10 cellular contexts compared by ENCODE assay signal in the genomic region with DNA sequence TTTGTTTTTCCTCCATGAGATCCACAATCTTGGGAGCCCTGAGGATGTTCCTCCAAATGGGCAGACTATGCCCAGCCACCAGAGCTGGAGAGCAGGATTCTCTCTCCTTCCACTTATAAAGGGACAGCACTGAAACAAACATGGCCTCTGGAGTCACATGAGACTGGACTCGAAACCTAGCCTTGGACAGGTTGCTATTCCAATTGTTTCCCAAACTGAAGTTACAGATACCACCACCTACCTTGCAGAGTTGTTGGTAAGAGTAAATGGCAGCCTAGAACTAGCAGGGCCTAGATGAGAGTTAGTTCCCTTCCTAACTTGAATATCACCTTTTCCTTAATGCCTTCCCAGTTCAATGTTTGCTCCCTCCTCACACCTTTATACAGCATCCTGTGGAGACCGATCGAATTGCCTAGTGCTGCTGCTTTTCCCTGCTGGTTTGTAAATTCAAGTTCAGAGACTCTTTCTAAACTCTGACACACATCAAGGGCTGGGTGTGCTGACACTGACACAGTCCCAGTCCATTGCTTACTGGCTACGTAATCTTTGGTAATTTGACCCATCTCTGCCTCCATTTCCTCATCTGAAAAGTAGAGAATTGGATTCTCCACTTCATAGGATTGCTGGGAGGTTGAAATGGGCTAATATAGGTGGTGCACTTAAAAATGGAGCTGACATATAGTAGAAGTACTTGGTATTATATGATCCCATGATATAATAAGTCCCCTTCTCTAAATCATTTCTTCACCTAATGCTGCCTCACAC. TPM values are rescaled to one million over a fixed set of nuclear protein-coding genes. Genes with fewer than 3 reads are reported as not detected.
A peak's percentile ranks its signal among the peaks of the same experiment; 100 is the strongest.
DNase-seq lines count a peak whose midpoint lies in the region; ATAC-seq and TF ChIP-seq lines count a peak whose summit lies in the region.
"Had no signal": no experiment of that assay in that cellular context is flagged by ENCODE, and none has a peak within 500 bp of the region (broad histone marks: within the 10 kb centered on the region; RNA-seq: fewer than 3 reads in every experiment).

No MANE protein-coding gene starts in this region.

- intact Hi-C loops in body of pancreas (cut with DNase I) = no loop called here
- intact Hi-C loops in natural killer cell (cut with micrococcal nuclease) = no loop called here

- peaks cover 7% of the 10 kb centered on the region for H3K36me3 Mint-ChIP-seq in HFFc6 (ENCODE audit: low read depth)
- H3K36me3 Mint-ChIP-seq in natural killer cell = no peaks in the 10 kb centered on the region

- H3K9me3 ChIP-seq in body of pancreas = no peaks in the 10 kb centered on the region
- H3K9me3 ChIP-seq: SJSA1 had no signal

- H3K4me3 ChIP-seq in AG10803 (ENCODE audit: low read length) = peak overlapping the region; percentile 94
- H3K4me3 ChIP-seq in body of pancreas = no peak overlapping the region
- H3K4me3 ChIP-seq: SJSA1 had no signal

- no peak for TF ChIP-seq POLR2A in body of pancreas (IDR thresholded peaks at IDR 0.05)

- H3K4me3 Mint-ChIP-seq in HFFc6 (peak overlapping the region; percentile 89), natural killer cell (no peak overlapping the region)

- peak overlapping the region; percentile 93; the same call in 1 of the 2 replicates for H3K27ac Mint-ChIP-seq in HFFc6
- peak overlapping the region; percentile 89 to 93 for H3K27ac Mint-ChIP-seq in natural killer cell

- no peaks in the 10 kb centered on the region for H3K27me3 Mint-ChIP-seq in HFFc6 (ENCODE audit: insufficient read depth)
- H3K27me3 Mint-ChIP-seq in natural killer cell (ENCODE audit: low read depth in 2 of 2) = no peaks in the 10 kb centered on the region

- ATAC-seq in body of pancreas (no peak), natural killer cell (no peak), GM18867 (IDR thresholded peaks at IDR 0.05; ENCODE audit: unreplicated experiment) (no peak)

- 62 to 79% methylated on average over 4 of the region's 4 CpGs for WGBS in body of pancreas, 2 donors

- in situ Hi-C loops in GM13977 (cut with MboI; ENCODE audit: low pct_unique_long_range_greater_than_20kb, low sequenced_read_pairs, unreplicated experiment) = loop anchor here (25.0 kb wide), 1 partner anchor 275 kb away; a partner anchor contains a TSS

- peak overlapping the region in 3 of 4 donors; percentile 83 to 98 (median 93) for H3K27ac ChIP-seq in body of pancreas
- H3K27ac ChIP-seq: SJSA1 had no signal

- H3K9me3 Mint-ChIP-seq in HFFc6 = no peaks in the 10 kb centered on the region
- no peaks in the 10 kb centered on the region for H3K9me3 Mint-ChIP-seq in natural killer cell

- no peaks in the 10 kb centered on the region for H3K36me3 ChIP-seq in body of pancreas (replicated peaks in 1 of 2; ENCODE audit: insufficient read depth in 1 of 2, low read depth in 2 of 2)

- H3K27me3 ChIP-seq in body of pancreas = no peaks in the 10 kb centered on the region
- H3K27me3 ChIP-seq: SJSA1 had no signal

- H3K4me1 Mint-ChIP-seq in HFFc6 (ENCODE audit: low read depth) (peaks cover 38% of the 10 kb centered on the region), natural killer cell (peaks cover 30 to 39% of the 10 kb centered on the region in 2 donors)

- TF ChIP-seq CTCF in AG10803 (conservative IDR thresholded peaks at IDR 0.05; ENCODE audit: low read length) = no peak
- TF ChIP-seq CTCF in HFFc6 (IDR thresholded peaks at IDR 0.05) = no peak
- TF ChIP-seq CTCF in body of pancreas (IDR thresholded peaks at IDR 0.05) = no peak
- no peak for TF ChIP-seq CTCF in natural killer cell (IDR thresholded peaks at IDR 0.05)
- no peak for TF ChIP-seq CTCF in GM13977 (IDR thresholded peaks at IDR 0.05; ENCODE audit: extremely low read depth, insufficient read depth, missing control alignments)

- H3K4me1 ChIP-seq in body of pancreas = peaks cover 39% of the 10 kb centered on the region

- DNase-seq in AG10803 (ENCODE audit: low read depth) (no peak), HFFc6 (no peak), body of pancreas (no peak), natural killer cell (no peak), GM13977 (ENCODE audit: low spot score) (no peak), inferior parietal cortex (ENCODE audit: extremely low spot score) (no peak)
- DNase-seq in activated CD4-positive, alpha-beta T cell treated with anti-CD3 and anti-CD28 coated beads, Interleukin-2, amount 50 U/mL, for 4 hours = no peak
- DNase-seq: glutamatergic neuron had no signal

RNA-seq across cellular contexts. Expression of a gene that starts 2.6 kb away (rescaled TPM):
- total RNA-seq in HFFc6 (2021; fragmentation: NEBNext Ultra II Directional; extraction: Animal tissue kit (Norgen Biotek cat#: 25700)) = 10 to 100 TPM; 55.1 to 62.9 (median 58.7) TPM
- 10 to 100 TPM; 43.1 to 66.6 TPM for total RNA-seq in body of pancreas
- 10 to 100 TPM; 22.9 to 37.1 (median 35.8) TPM for total RNA-seq in natural killer cell

RNA-seq across cellular contexts. Expression of a gene that starts 10.3 kb away (rescaled TPM):
- 10 to 100 TPM; 23.3 to 28.1 (median 25.3) TPM for total RNA-seq in HFFc6 (2021; fragmentation: NEBNext Ultra II Directional; extraction: Animal tissue kit (Norgen Biotek cat#: 25700))
- total RNA-seq in body of pancreas = 10 to 100 TPM; 19.8 to 21.8 TPM
- total RNA-seq in natural killer cell = 1 to 10 TPM; 2.5 to 5.6 (median 5.1) TPM

RNA-seq across cellular contexts. Expression of a gene that starts 11.9 kb away (rescaled TPM):
- 10 to 100 TPM; 22.5 to 28.4 (median 25.1) TPM for total RNA-seq in HFFc6 (2021; fragmentation: NEBNext Ultra II Directional; extraction: Animal tissue kit (Norgen Biotek cat#: 25700))
- total RNA-seq in body of pancreas (10 to 100 TPM in 1 of 2 donors, 1 to 10 TPM in 1; 7.0 to 11.2 TPM), natural killer cell (10 to 100 TPM; 13.8 to 20.7 (median 14.8) TPM)

RNA-seq across cellular contexts. Expression of a gene that starts 58.3 kb away (rescaled TPM):
- total RNA-seq in HFFc6 (2021; fragmentation: NEBNext Ultra II Directional; extraction: Animal tissue kit (Norgen Biotek cat#: 25700)) = 10 to 100 TPM; 27.9 to 36.3 (median 33.6) TPM
- total RNA-seq in body of pancreas (1 to 10 TPM; 7.3 to 9.9 TPM), natural killer cell (10 to 100 TPM; 28.3 to 33.0 (median 28.9) TPM)
